ENCODE assay signal across 9 cellular contexts in genomic region chr6:34664270-34664971, GRCh38. TPM values are rescaled to one million over a fixed set of nuclear protein-coding genes. Genes with fewer than 3 reads are reported as not detected.
DNase-seq lines count a peak whose midpoint lies in the region; ATAC-seq and TF ChIP-seq lines count a peak whose summit lies in the region.
"Had no signal": no experiment of that assay in that cellular context is flagged by ENCODE, and none has a peak within 500 bp of the region (broad histone marks: within the 10 kb centered on the region; RNA-seq: fewer than 3 reads in every experiment).

No MANE protein-coding gene starts in this region.

- intact Hi-C loops in activated T-helper 1 cell treated with anti-CD3 and anti-CD28 coated beads, Interleukin-12 subunit alpha, Interleukin-12 subunit beta, Interleukin-2, Interleukin-4 antibody, amounts not matched to agents 30 ng/mL and 10 ng/mL and 1 ng/mL, durations not matched to agents 14 hours and 24 hours and 36 hours (cut with micrococcal nuclease): no loop called here

- no peak overlapping the region for H3K14ac ChIP-seq in neuronal stem cell (ENCODE audit: low read length)

- peak overlapping the region; percentile 94 for H3K27ac Mint-ChIP-seq in activated T-helper 1 cell treated with anti-CD3 and anti-CD28 coated beads, Interleukin-12 subunit alpha, Interleukin-12 subunit beta, Interleukin-2, Interleukin-4 antibody, amounts not matched to agents 30 ng/mL and 10 ng/mL and 1 ng/mL, durations not matched to agents 14 hours and 24 hours and 36 hours

- no peak overlapping the region for H2BK15ac ChIP-seq in neuronal stem cell (ENCODE audit: low read length)

- no peak overlapping the region for H4K91ac ChIP-seq in neuronal stem cell (ENCODE audit: low read depth, low read length, poor library complexity)

- no peak for DNase-seq in HL-60 (ENCODE audit: low read depth in 1 of 2, low spot score in 1 of 2)
- DNase-seq in activated T-helper 1 cell treated with anti-CD3 and anti-CD28 coated beads, Interleukin-12 subunit alpha, Interleukin-12 subunit beta, Interleukin-2, Interleukin-4 antibody, amounts not matched to agents 30 ng/mL and 10 ng/mL and 1 ng/mL, durations not matched to agents 14 hours and 24 hours and 36 hours (ENCODE audit: low spot score): no peak
- DNase-seq in iris pigment epithelial cell (ENCODE audit: low read depth): peak; percentile 77
- DNase-seq in stimulated activated CD4-positive, alpha-beta T cell treated with anti-CD3 and anti-CD28 coated beads, Interleukin-12 subunit alpha, Interleukin-12 subunit beta, amount 100 ng/mL, for 4 hours: no peak
- DNase-seq in neuronal stem cell (ENCODE audit: low spot score): no peak
- no peak for DNase-seq in NK-92 treated with Interleukin-12 subunit alpha and Interleukin-12 subunit beta, amount 100 ng/mL, for 24 hours (lab: John Stamatoyannopoulos, UW)
- DNase-seq: NCI-H1092 treated with DMSO at 0.1 percent for 48 hours had no signal

- H3K4me3 Mint-ChIP-seq in activated T-helper 1 cell treated with anti-CD3 and anti-CD28 coated beads, Interleukin-12 subunit alpha, Interleukin-12 subunit beta, Interleukin-2, Interleukin-4 antibody, amounts not matched to agents 30 ng/mL and 10 ng/mL and 1 ng/mL, durations not matched to agents 14 hours and 24 hours and 36 hours: peak overlapping the region; percentile 54

- no peak for ATAC-seq in GM18498 (IDR thresholded peaks at IDR 0.05; ENCODE audit: unreplicated experiment)

- no peaks in the 10 kb centered on the region for H3K79me1 ChIP-seq in neuronal stem cell (ENCODE audit: low read depth, low read length)

- H4K8ac ChIP-seq in neuronal stem cell (ENCODE audit: low read depth, low read length): no peak overlapping the region

- no peaks in the 10 kb centered on the region for H3K27me3 Mint-ChIP-seq in activated T-helper 1 cell treated with anti-CD3 and anti-CD28 coated beads, Interleukin-12 subunit alpha, Interleukin-12 subunit beta, Interleukin-2, Interleukin-4 antibody, amounts not matched to agents 30 ng/mL and 10 ng/mL and 1 ng/mL, durations not matched to agents 14 hours and 24 hours and 36 hours (ENCODE audit: insufficient read depth)

- H3K27ac ChIP-seq in 22Rv1 (peak overlapping the region; percentile 4), HL-60 (replicated peaks) (peak overlapping the region; percentile 72), neuronal stem cell (replicated peaks; ENCODE audit: low read length) (no peak overlapping the region)

- H3K4ac ChIP-seq in neuronal stem cell (ENCODE audit: low read length): no peak overlapping the region

- no peak overlapping the region for H2BK12ac ChIP-seq in neuronal stem cell (ENCODE audit: low read length)

- H3K4me1 Mint-ChIP-seq in activated T-helper 1 cell treated with anti-CD3 and anti-CD28 coated beads, Interleukin-12 subunit alpha, Interleukin-12 subunit beta, Interleukin-2, Interleukin-4 antibody, amounts not matched to agents 30 ng/mL and 10 ng/mL and 1 ng/mL, durations not matched to agents 14 hours and 24 hours and 36 hours (ENCODE audit: low read depth): peaks cover 43% of the 10 kb centered on the region

- H3K36me3 Mint-ChIP-seq in activated T-helper 1 cell treated with anti-CD3 and anti-CD28 coated beads, Interleukin-12 subunit alpha, Interleukin-12 subunit beta, Interleukin-2, Interleukin-4 antibody, amounts not matched to agents 30 ng/mL and 10 ng/mL and 1 ng/mL, durations not matched to agents 14 hours and 24 hours and 36 hours (ENCODE audit: low read depth): peaks cover 13% of the 10 kb centered on the region

- no CpG with 5 or more reads among the region's 4 CpGs for WGBS in neuronal stem cell (ENCODE audit: extremely low coverage in 2 of 2, insufficient read length in 2 of 2, insufficient replicate concordance in 1 of 2), 2 donors

- H3K27me3 ChIP-seq in HL-60 (ENCODE audit: insufficient read depth, poor library complexity, severe bottlenecking) (no peaks in the 10 kb centered on the region), neuronal stem cell (ENCODE audit: control insufficient read depth in 3 of 3, insufficient read depth in 3 of 3, low read depth in 1 of 3, low read length in 3 of 3) (no peaks in the 10 kb centered on the region)

- H2AFZ ChIP-seq in neuronal stem cell (ENCODE audit: low read length): no peak overlapping the region

- no peak overlapping the region for H2AK5ac ChIP-seq in neuronal stem cell (ENCODE audit: low read depth, low read length)

- H3K9me3 ChIP-seq in neuronal stem cell (replicated peaks in 1 of 2; ENCODE audit: control insufficient read depth in 2 of 2, insufficient read depth in 1 of 2, low read depth in 1 of 2, low read length in 2 of 2): no peaks in the 10 kb centered on the region

- H2BK5ac ChIP-seq in neuronal stem cell (ENCODE audit: low read length): no peak overlapping the region

- H3K4me2 ChIP-seq in neuronal stem cell (ENCODE audit: insufficient read depth, low read length, poor library complexity, severe bottlenecking): no peak overlapping the region

- no peak overlapping the region for H2BK120ac ChIP-seq in neuronal stem cell (ENCODE audit: low read depth, low read length)

- peaks cover 8% of the 10 kb centered on the region for H3K9me3 Mint-ChIP-seq in activated T-helper 1 cell treated with anti-CD3 and anti-CD28 coated beads, Interleukin-12 subunit alpha, Interleukin-12 subunit beta, Interleukin-2, Interleukin-4 antibody, amounts not matched to agents 30 ng/mL and 10 ng/mL and 1 ng/mL, durations not matched to agents 14 hours and 24 hours and 36 hours

- H3K4me3 ChIP-seq in HL-60 (replicated peaks; ENCODE audit: insufficient read depth, low read length): no peak overlapping the region
- H3K4me3 ChIP-seq in neuronal stem cell (ENCODE audit: low read length in 2 of 2): no peak overlapping the region

- H3K4me1 ChIP-seq in neuronal stem cell (ENCODE audit: control insufficient read depth in 2 of 2, insufficient read depth in 1 of 2, low read depth in 1 of 2, low read length in 2 of 2): peaks cover 0 to 2% of the 10 kb centered on the region in 2 donors

- H3K23ac ChIP-seq in neuronal stem cell (ENCODE audit: low read depth, low read length, poor library complexity): no peak overlapping the region

- TF ChIP-seq CTCF in 22Rv1 (IDR thresholded peaks at IDR 0.05) (no peak), HL-60 (IDR thresholded peaks at IDR 0.05; ENCODE audit: insufficient read depth, low read length) (no peak)

- H3K9ac ChIP-seq in neuronal stem cell (ENCODE audit: low read depth, low read length, poor library complexity): no peak overlapping the region

- H3K36me3 ChIP-seq in neuronal stem cell (replicated peaks in 1 of 2; ENCODE audit: control insufficient read depth in 2 of 2, insufficient read depth in 2 of 2, low read length in 2 of 2): no peaks in the 10 kb centered on the region

- no peak overlapping the region for H3K18ac ChIP-seq in neuronal stem cell (ENCODE audit: low read length)

RNA-seq across cellular contexts. Expression of gene ILRUN, which starts 32.1 kb away (rescaled TPM):
- total RNA-seq in activated T-helper 1 cell treated with anti-CD3 and anti-CD28 coated beads, Interleukin-12 subunit alpha, Interleukin-12 subunit beta, Interleukin-2, Interleukin-4 antibody, amounts not matched to agents 30 ng/mL and 10 ng/mL and 1 ng/mL, durations not matched to agents 14 hours and 24 hours and 36 hours: 62.7 and 64.4 TPM in 2 replicates
- polyA plus RNA-seq in neuronal stem cell (2013, experiment 1 of 2): 35.6 TPM
- 38.0 TPM for polyA plus RNA-seq in neuronal stem cell (2013, experiment 2 of 2)
